ENCODE assay signal across 17 cellular contexts in the genomic region with DNA sequence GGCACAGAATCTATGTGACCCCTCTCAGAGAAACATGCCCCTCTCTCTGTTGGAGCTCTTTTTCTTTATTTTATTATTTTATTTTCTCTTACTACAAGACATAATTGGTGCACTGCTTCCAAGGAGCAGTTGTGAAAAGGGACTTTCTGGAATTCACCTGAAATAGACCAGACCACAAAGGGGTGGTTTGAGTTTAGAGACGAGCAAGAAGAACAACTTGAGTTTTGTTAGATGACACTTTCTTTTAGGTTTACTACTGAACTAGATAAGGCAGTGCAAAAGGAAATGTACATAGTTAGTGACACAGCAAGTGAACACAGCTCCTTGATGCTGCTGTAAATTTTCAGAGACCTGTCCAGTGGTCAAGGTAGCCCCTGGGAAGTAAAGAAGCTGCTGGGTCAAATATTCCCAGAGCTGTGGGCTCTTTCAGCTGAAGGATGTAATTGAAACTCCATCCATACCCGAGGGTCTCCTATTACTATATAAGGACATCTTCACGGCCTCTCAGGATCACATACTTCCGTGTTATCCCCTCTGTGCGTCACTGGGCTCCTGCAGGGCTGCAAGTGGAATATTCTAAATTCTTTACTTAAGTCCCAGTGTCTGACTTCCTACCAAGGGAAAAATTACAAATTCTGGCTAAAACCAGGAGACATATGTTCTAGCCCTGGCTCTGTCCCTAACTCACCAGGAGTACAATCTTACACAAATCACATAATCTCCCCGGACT.
"Had no signal": no experiment of that assay in that cellular context is flagged by ENCODE, and none has a peak within 500 bp of the region (broad histone marks: within the 10 kb centered on the region; RNA-seq: fewer than 3 reads in every experiment).

No MANE protein-coding gene starts in this region.

- H3K4me1 ChIP-seq: sigmoid colon had no signal

- DNase-seq: activated CD4-positive, alpha-beta memory T cell treated with anti-CD3 and anti-CD28 coated beads for 36 hours; activated CD8-positive, alpha-beta memory T cell treated with anti-CD3 and anti-CD28 coated beads, Interleukin-2, amount 50 U/mL, for 4 hours; activated naive CD4-positive, alpha-beta T cell treated with anti-CD3 and anti-CD28 coated beads for 36 hours; body of pancreas; effector memory CD8-positive, alpha-beta T cell; hippocampal formation; left lung; sigmoid colon; stomach; SW 1271 had no signal

- FAIRE-seq: islet of Langerhans, urothelium cell line had no signal

- H3K36me3 ChIP-seq: gastroesophageal sphincter, left lung, sigmoid colon, stomach had no signal

- H3K27ac ChIP-seq: body of pancreas, epithelial cell of prostate, gastroesophageal sphincter, left lung, sigmoid colon, stomach had no signal

- H3K27me3 ChIP-seq: body of pancreas, gastroesophageal sphincter, left lung, sigmoid colon, stomach had no signal

- H3K4me3 ChIP-seq: body of pancreas, gastroesophageal sphincter, left lung, sigmoid colon, stomach had no signal

- H3K27me3 Mint-ChIP-seq: activated CD4-positive, alpha-beta memory T cell treated with anti-CD3 and anti-CD28 coated beads for 36 hours; dendritic cell treated with granulocyte-macrophage colony-stimulating factor and Interleukin-4, amounts not matched to agents 40 ng/mL and 50 ng/mL, for 4 days; effector memory CD8-positive, alpha-beta T cell had no signal

- H3K4me3 Mint-ChIP-seq: activated CD4-positive, alpha-beta memory T cell treated with anti-CD3 and anti-CD28 coated beads for 36 hours; activated naive CD4-positive, alpha-beta T cell treated with anti-CD3 and anti-CD28 coated beads for 36 hours; dendritic cell treated with granulocyte-macrophage colony-stimulating factor and Interleukin-4, amounts not matched to agents 40 ng/mL and 50 ng/mL, for 4 days; effector memory CD8-positive, alpha-beta T cell; memory B cell; neural crest cell had no signal

- ATAC-seq: body of pancreas; effector memory CD8-positive, alpha-beta T cell; gastroesophageal sphincter; left lung had no signal

- H3K27ac Mint-ChIP-seq: activated CD4-positive, alpha-beta memory T cell treated with anti-CD3 and anti-CD28 coated beads for 36 hours; activated naive CD4-positive, alpha-beta T cell treated with anti-CD3 and anti-CD28 coated beads for 36 hours; dendritic cell treated with granulocyte-macrophage colony-stimulating factor and Interleukin-4, amounts not matched to agents 40 ng/mL and 50 ng/mL, for 4 days; effector memory CD8-positive, alpha-beta T cell; memory B cell had no signal

- H3K36me3 Mint-ChIP-seq: activated CD4-positive, alpha-beta memory T cell treated with anti-CD3 and anti-CD28 coated beads for 36 hours had no signal

- H3K9me3 Mint-ChIP-seq: activated CD4-positive, alpha-beta memory T cell treated with anti-CD3 and anti-CD28 coated beads for 36 hours; activated naive CD4-positive, alpha-beta T cell treated with anti-CD3 and anti-CD28 coated beads for 36 hours; dendritic cell treated with granulocyte-macrophage colony-stimulating factor and Interleukin-4, amounts not matched to agents 40 ng/mL and 50 ng/mL, for 4 days; effector memory CD8-positive, alpha-beta T cell; memory B cell had no signal

- H3K9me3 ChIP-seq: body of pancreas, gastroesophageal sphincter, left lung, sigmoid colon, stomach had no signal
